12 cellular contexts compared by ENCODE assay signal in the genomic region with DNA sequence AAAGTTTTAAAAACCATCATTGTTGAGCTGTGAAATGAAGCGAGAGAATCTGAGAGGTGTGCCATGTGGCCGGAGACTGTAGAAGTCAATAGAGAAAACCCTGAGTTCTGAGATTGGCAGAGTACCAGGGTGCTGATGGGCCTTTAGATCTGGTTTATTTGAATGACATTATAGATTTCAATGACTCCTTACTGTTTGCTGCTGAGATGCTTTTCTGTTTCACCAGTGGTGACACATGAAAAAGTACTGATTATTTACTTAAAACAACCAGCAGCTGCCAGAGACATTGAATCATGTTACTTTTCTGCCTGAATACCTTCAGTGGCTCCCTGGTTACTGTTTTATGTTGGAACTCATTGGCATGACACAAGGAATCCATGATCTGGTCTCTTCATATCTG.
DNase-seq lines count a peak whose midpoint lies in the region; ATAC-seq, FAIRE-seq and TF ChIP-seq lines count a peak whose summit lies in the region.
"Had no signal": no experiment of that assay in that cellular context is flagged by ENCODE, and none has a peak within 500 bp of the region (broad histone marks: within the 10 kb centered on the region; RNA-seq: fewer than 3 reads in every experiment).

No MANE protein-coding gene starts in this region.

- no peak overlapping the region for H2AK5ac ChIP-seq in H9 (ENCODE audit: insufficient read length, low read length)

- H3K4me1 Mint-ChIP-seq in H9 = peaks cover 35 to 38% of the 10 kb centered on the region in 2 experiments
- H3K4me1 Mint-ChIP-seq: activated CD4-positive, alpha-beta memory T cell treated with anti-CD3 and anti-CD28 coated beads, Interleukin-2, amount 10 ng/mL, durations not matched to agents 7 days and 5 days; natural killer cell had no signal

- H3K27me3 Mint-ChIP-seq in H9 (ENCODE audit: low read depth) = no peaks in the 10 kb centered on the region
- H3K27me3 Mint-ChIP-seq: activated CD4-positive, alpha-beta memory T cell treated with anti-CD3 and anti-CD28 coated beads, Interleukin-2, amount 10 ng/mL, durations not matched to agents 7 days and 5 days had no signal

- no peak overlapping the region for H2BK120ac ChIP-seq in H9 (ENCODE audit: low read depth, low read length, poor library complexity, severe bottlenecking)

- no peak overlapping the region for H3K18ac ChIP-seq in H9 (ENCODE audit: insufficient read length, low read depth, low read length)

- no peaks in the 10 kb centered on the region for H3K36me3 Mint-ChIP-seq in H9 (ENCODE audit: insufficient read depth in 1 of 3, low read depth in 3 of 3)
- H3K36me3 Mint-ChIP-seq: natural killer cell had no signal

- H3K4me2 ChIP-seq in OCI-LY3 (ENCODE audit: low read length) (peak overlapping the region; percentile 11; the same call in 1 of the 2 replicates), H9 (ENCODE audit: insufficient read depth, insufficient read length, low read length) (no peak overlapping the region)

- no peak for TF ChIP-seq RAD21 in Ishikawa (IDR thresholded peaks at IDR 0.05; ENCODE audit: low read depth)

- H4K20me1 ChIP-seq in OCI-LY3 (ENCODE audit: insufficient read depth, low read length) (no peaks in the 10 kb centered on the region), H9 (ENCODE audit: control insufficient read depth, insufficient read depth, insufficient read length) (no peaks in the 10 kb centered on the region)

- no peak overlapping the region for H3K27ac ChIP-seq in OCI-LY3 (ENCODE audit: low read length)
- no peak overlapping the region for H3K27ac ChIP-seq in epithelial cell of prostate
- H3K27ac ChIP-seq in H9 (ENCODE audit: insufficient read length, low read depth, low read length) = no peak overlapping the region
- H3K27ac ChIP-seq: coronary artery had no signal

- H3K79me2 ChIP-seq in OCI-LY3 (ENCODE audit: low read length) (no peaks in the 10 kb centered on the region), H9 (ENCODE audit: insufficient read depth, low read length) (no peaks in the 10 kb centered on the region)

- no peak overlapping the region for H2BK5ac ChIP-seq in H9 (ENCODE audit: insufficient read length, low read length)

- H3K4me1 ChIP-seq in OCI-LY3 (ENCODE audit: low read length) (peaks cover 83% of the 10 kb centered on the region), H9 (ENCODE audit: insufficient read depth, low read length) (peaks cover 2% of the 10 kb centered on the region; the same call in 1 of the 2 replicates)

- no peak overlapping the region for H3K27ac Mint-ChIP-seq in H9
- H3K27ac Mint-ChIP-seq: activated CD4-positive, alpha-beta memory T cell treated with anti-CD3 and anti-CD28 coated beads, Interleukin-2, amount 10 ng/mL, durations not matched to agents 7 days and 5 days; natural killer cell had no signal

- ATAC-seq in HG02610 (IDR thresholded peaks at IDR 0.05; ENCODE audit: unreplicated experiment) = no peak
- ATAC-seq: natural killer cell had no signal

- no peak overlapping the region for H3K23ac ChIP-seq in H9 (ENCODE audit: insufficient read length, low read depth, low read length)

- no peak overlapping the region for H3K56ac ChIP-seq in H9 (ENCODE audit: insufficient read length, low read depth, low read length)

- no peak overlapping the region for H3T11ph ChIP-seq in H9 (ENCODE audit: low read length)

- no peaks in the 10 kb centered on the region for H3K9me3 Mint-ChIP-seq in H9

- H3K27me3 ChIP-seq in OCI-LY3 (ENCODE audit: low read depth, low read length) (no peaks in the 10 kb centered on the region), H9 (ENCODE audit: insufficient read depth, low read length) (no peaks in the 10 kb centered on the region)

- H2BK15ac ChIP-seq in H9 (ENCODE audit: low read depth, low read length) = no peak overlapping the region

- H3K4ac ChIP-seq in H9 (ENCODE audit: low read depth, low read length) = no peak overlapping the region

- H3K79me1 ChIP-seq in H9 (ENCODE audit: insufficient read depth, low read depth, low read length, poor library complexity, severe bottlenecking) = no peaks in the 10 kb centered on the region

- H3K14ac ChIP-seq in H9 (ENCODE audit: insufficient read depth, low read length) = no peak overlapping the region

- no peak overlapping the region for H2BK12ac ChIP-seq in H9 (ENCODE audit: insufficient read length, low read depth, low read length)

- no peak for TF ChIP-seq CTCF in OCI-LY3 (IDR thresholded peaks at IDR 0.05; ENCODE audit: low read depth, low read length)
- TF ChIP-seq CTCF in H9 (conservative IDR thresholded peaks at IDR 0.05) = no peak

- no peak overlapping the region for H4K5ac ChIP-seq in H9 (ENCODE audit: insufficient read length, low read depth, low read length)

- no peaks in the 10 kb centered on the region for H3K23me2 ChIP-seq in H9 (ENCODE audit: insufficient read length, low read depth, low read length, poor library complexity, severe bottlenecking)

- H3K4me3 Mint-ChIP-seq in H9 = no peak overlapping the region
- H3K4me3 Mint-ChIP-seq: activated CD4-positive, alpha-beta memory T cell treated with anti-CD3 and anti-CD28 coated beads, Interleukin-2, amount 10 ng/mL, durations not matched to agents 7 days and 5 days; natural killer cell had no signal

- H2BK20ac ChIP-seq in H9 (ENCODE audit: low read depth, low read length, poor library complexity, severe bottlenecking) = no peak overlapping the region

- TF ChIP-seq POLR2A in H54 (IDR thresholded peaks at IDR 0.05; ENCODE audit: low read depth, low read length) = no peak

- TF ChIP-seq EP300 in Ishikawa (IDR thresholded peaks at IDR 0.05; ENCODE audit: borderline replicate concordance) = no peak; the same call in 1 of the 2 replicates

- H3K9ac ChIP-seq in OCI-LY3 (ENCODE audit: low read length) (no peak overlapping the region), H9 (ENCODE audit: extremely low read depth, insufficient read length, low read length) (no peak overlapping the region)

- no peak overlapping the region for H4K91ac ChIP-seq in H9 (ENCODE audit: insufficient read length, low read depth, low read length)

- no peak for FAIRE-seq in H54 (lab: Jason Lieb, UNC)

- DNase-seq in A172 (ENCODE audit: low spot score) (peak; percentile 3), epithelial cell of prostate (ENCODE audit: low read depth, low spot score) (peak; percentile 14), RPMI8226 (no peak), H9 (no peak), H54 (ENCODE audit: insufficient read length, low spot score) (no peak)
- DNase-seq: activated CD4-positive, alpha-beta memory T cell treated with anti-CD3 and anti-CD28 coated beads, Interleukin-2, amount 10 ng/mL, durations not matched to agents 7 days and 5 days; natural killer cell; T-helper 2 cell had no signal

- H4K8ac ChIP-seq in H9 (replicated peaks; ENCODE audit: insufficient read length, low read depth, low read length) = no peak overlapping the region

- H3K9me3 ChIP-seq in OCI-LY3 (ENCODE audit: insufficient read depth, low read length) (no peaks in the 10 kb centered on the region), H9 (ENCODE audit: control insufficient read depth, low read depth, low read length) (no peaks in the 10 kb centered on the region)

- H2AFZ ChIP-seq in OCI-LY3 (ENCODE audit: low read depth, low read length) = no peak overlapping the region
- no peak overlapping the region for H2AFZ ChIP-seq in H9 (ENCODE audit: low read length)

- no CpG with 5 or more reads among the region's 2 CpGs for WGBS in H9 (ENCODE audit: extremely low coverage, insufficient read length, low lambda C conversion rate)

- H3K36me3 ChIP-seq in OCI-LY3 (replicated peaks; ENCODE audit: low read depth, low read length) = no peaks in the 10 kb centered on the region

- no peak overlapping the region for H3K4me3 ChIP-seq in OCI-LY3 (ENCODE audit: low read length)
- H3K4me3 ChIP-seq: coronary artery had no signal

TF ChIP-seq in Ishikawa, 13 proteins besides CTCF, POLR2A, EP300 and RAD21:
- TF ChIP-seq, protein P1, sequence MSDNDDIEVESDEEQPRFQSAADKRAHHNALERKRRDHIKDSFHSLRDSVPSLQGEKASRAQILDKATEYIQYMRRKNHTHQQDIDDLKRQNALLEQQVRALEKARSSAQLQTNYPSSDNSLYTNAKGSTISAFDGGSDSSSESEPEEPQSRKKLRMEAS (IDR thresholded peaks at IDR 0.05) = 0 out of 2 replicates have a peak, but pooled peaks have one; percentile 52
- 0 out of 2 replicates have a peak, but pooled peaks have one; percentile 26 for TF ChIP-seq TCF12 (IDR thresholded peaks at IDR 0.05; ENCODE audit: low read depth)
- TF ChIP-seq NFIC (IDR thresholded peaks at IDR 0.05) = 0 out of 2 replicates have a peak, but pooled peaks have one; percentile 20
- TF ChIP-seq, protein P2, sequence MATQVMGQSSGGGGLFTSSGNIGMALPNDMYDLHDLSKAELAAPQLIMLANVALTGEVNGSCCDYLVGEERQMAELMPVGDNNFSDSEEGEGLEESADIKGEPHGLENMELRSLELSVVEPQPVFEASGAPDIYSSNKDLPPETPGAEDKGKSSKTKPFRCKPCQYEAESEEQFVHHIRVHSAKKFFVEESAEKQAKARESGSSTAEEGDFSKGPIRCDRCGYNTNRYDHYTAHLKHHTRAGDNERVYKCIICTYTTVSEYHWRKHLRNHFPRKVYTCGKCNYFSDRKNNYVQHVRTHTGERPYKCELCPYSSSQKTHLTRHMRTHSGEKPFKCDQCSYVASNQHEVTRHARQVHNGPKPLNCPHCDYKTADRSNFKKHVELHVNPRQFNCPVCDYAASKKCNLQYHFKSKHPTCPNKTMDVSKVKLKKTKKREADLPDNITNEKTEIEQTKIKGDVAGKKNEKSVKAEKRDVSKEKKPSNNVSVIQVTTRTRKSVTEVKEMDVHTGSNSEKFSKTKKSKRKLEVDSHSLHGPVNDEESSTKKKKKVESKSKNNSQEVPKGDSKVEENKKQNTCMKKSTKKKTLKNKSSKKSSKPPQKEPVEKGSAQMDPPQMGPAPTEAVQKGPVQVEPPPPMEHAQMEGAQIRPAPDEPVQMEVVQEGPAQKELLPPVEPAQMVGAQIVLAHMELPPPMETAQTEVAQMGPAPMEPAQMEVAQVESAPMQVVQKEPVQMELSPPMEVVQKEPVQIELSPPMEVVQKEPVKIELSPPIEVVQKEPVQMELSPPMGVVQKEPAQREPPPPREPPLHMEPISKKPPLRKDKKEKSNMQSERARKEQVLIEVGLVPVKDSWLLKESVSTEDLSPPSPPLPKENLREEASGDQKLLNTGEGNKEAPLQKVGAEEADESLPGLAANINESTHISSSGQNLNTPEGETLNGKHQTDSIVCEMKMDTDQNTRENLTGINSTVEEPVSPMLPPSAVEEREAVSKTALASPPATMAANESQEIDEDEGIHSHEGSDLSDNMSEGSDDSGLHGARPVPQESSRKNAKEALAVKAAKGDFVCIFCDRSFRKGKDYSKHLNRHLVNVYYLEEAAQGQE (IDR thresholded peaks at IDR 0.05; ENCODE audit: low read depth) = no peak

Comparison
In these comparisons a context has a peak if more than half of its experiments do, and no peak if none do; other contexts are left out.
1. DNase-seq: peak in A172 (single experiment) and epithelial cell of prostate (single experiment); none in RPMI8226 (single experiment), H9 (single experiment) and H54 (single experiment).